ENCODE assay signal across 1 cellular context in genomic region chr1:54080598-54081049, GRCh38.
TF ChIP-seq lines count a peak whose summit lies in the region.

No MANE protein-coding gene starts in this region.

TF ChIP-seq in HepG2, 621 proteins besides CTCF, POLR2A, EP300 and RAD21 (continued from another document and continues in another):
- TF ChIP-seq ZNF614 (CRISPR knock-in tag; IDR thresholded peaks at IDR 0.05; ENCODE audit: borderline replicate concordance), result peak; percentile 58
- TF ChIP-seq ZNF383 (CRISPR knock-in tag; IDR thresholded peaks at IDR 0.05; ENCODE audit: borderline replicate concordance), result no peak
- no peak for TF ChIP-seq PRDM15 (CRISPR knock-in tag; IDR thresholded peaks at IDR 0.05)
- TF ChIP-seq SRSF4 (IDR thresholded peaks at IDR 0.05; ENCODE audit: low read depth, low read length, poor library complexity, severe bottlenecking), result no peak
- peak; percentile 75 for TF ChIP-seq SKIL (CRISPR knock-in tag; IDR thresholded peaks at IDR 0.05; ENCODE audit: borderline replicate concordance)
- TF ChIP-seq NR3C1 (CRISPR knock-in tag; IDR thresholded peaks at IDR 0.05), result no peak
- peak; percentile 68; the same call in 1 of the 2 replicates for TF ChIP-seq ZNF747 (CRISPR knock-in tag; IDR thresholded peaks at IDR 0.05; ENCODE audit: borderline replicate concordance)
- no peak for TF ChIP-seq ZNF879 (CRISPR knock-in tag; IDR thresholded peaks at IDR 0.05)
- no peak for TF ChIP-seq PRPF4 (IDR thresholded peaks at IDR 0.05; ENCODE audit: low read depth, low read length, poor library complexity, severe bottlenecking)
- TF ChIP-seq ZNF737 (CRISPR knock-in tag; IDR thresholded peaks at IDR 0.05; ENCODE audit: borderline replicate concordance), result no peak
- no peak for TF ChIP-seq PRDM10 (CRISPR knock-in tag; IDR thresholded peaks at IDR 0.05; ENCODE audit: low read depth)
- peak; percentile 86 for TF ChIP-seq MED1 (CRISPR knock-in tag; IDR thresholded peaks at IDR 0.05)
- peak; percentile 93 for TF ChIP-seq ELF3 (CRISPR knock-in tag; IDR thresholded peaks at IDR 0.05)
- TF ChIP-seq HMG20A (CRISPR knock-in tag; IDR thresholded peaks at IDR 0.05; ENCODE audit: borderline replicate concordance), result peak; percentile 77; the same call in 1 of the 2 replicates
- peak; percentile 46; the same call in 1 of the 2 replicates for TF ChIP-seq ZNF264 (CRISPR knock-in tag; IDR thresholded peaks at IDR 0.05)
- TF ChIP-seq NKX3-1 (CRISPR knock-in tag; IDR thresholded peaks at IDR 0.05), result no peak
- no peak for TF ChIP-seq HHEX (CRISPR knock-in tag; IDR thresholded peaks at IDR 0.05)
- TF ChIP-seq ZNF296 (CRISPR knock-in tag; conservative IDR thresholded peaks at IDR 0.05), result no peak
- no peak for TF ChIP-seq ZNF7 (CRISPR knock-in tag; IDR thresholded peaks at IDR 0.05)
- no peak for TF ChIP-seq ZNF225 (CRISPR knock-in tag; IDR thresholded peaks at IDR 0.05)
- no peak; the same call in 1 of the 2 replicates for TF ChIP-seq NCOR1 (IDR thresholded peaks at IDR 0.05; ENCODE audit: borderline replicate concordance, low read length)
- TF ChIP-seq PRDM4 (CRISPR knock-in tag; IDR thresholded peaks at IDR 0.05; ENCODE audit: borderline replicate concordance), result no peak
- no peak for TF ChIP-seq ZC3H4 (CRISPR knock-in tag; IDR thresholded peaks at IDR 0.05; ENCODE audit: borderline replicate concordance)
- no peak for TF ChIP-seq ZBTB42 (CRISPR knock-in tag; IDR thresholded peaks at IDR 0.05)
- TF ChIP-seq PBX3 (CRISPR knock-in tag; IDR thresholded peaks at IDR 0.05; ENCODE audit: borderline replicate concordance), result no peak
- no peak for TF ChIP-seq REL (CRISPR knock-in tag; conservative IDR thresholded peaks at IDR 0.05)
- peak; percentile 20; the same call in 1 of the 2 replicates for TF ChIP-seq ZBED4 (CRISPR knock-in tag; IDR thresholded peaks at IDR 0.05; ENCODE audit: borderline replicate concordance)
- no peak for TF ChIP-seq ZFAT (CRISPR knock-in tag; conservative IDR thresholded peaks at IDR 0.05)
- peak; percentile 80; the same call in 1 of the 2 replicates for TF ChIP-seq THRA (CRISPR knock-in tag; IDR thresholded peaks at IDR 0.05; ENCODE audit: borderline replicate concordance)
- TF ChIP-seq KLF16 (CRISPR knock-in tag; IDR thresholded peaks at IDR 0.05), result no peak
- no peak for TF ChIP-seq MIER3 (CRISPR knock-in tag; IDR thresholded peaks at IDR 0.05; ENCODE audit: borderline replicate concordance)
- 0 out of 2 replicates have a peak, but pooled peaks have one; percentile 35 for TF ChIP-seq CCDC6 (CRISPR knock-in tag; IDR thresholded peaks at IDR 0.05)
- no peak for TF ChIP-seq ZNF317 (CRISPR knock-in tag; IDR thresholded peaks at IDR 0.05)
- TF ChIP-seq PTBP1 (IDR thresholded peaks at IDR 0.05; ENCODE audit: low read depth, low read length, poor library complexity, severe bottlenecking), result no peak
- no peak for TF ChIP-seq IRX3 (CRISPR knock-in tag; IDR thresholded peaks at IDR 0.05; ENCODE audit: borderline replicate concordance, low read depth)
- peak; percentile 58 for TF ChIP-seq TBX2 (CRISPR knock-in tag; IDR thresholded peaks at IDR 0.05; ENCODE audit: borderline replicate concordance)
- TF ChIP-seq ZNF629 (CRISPR knock-in tag; conservative IDR thresholded peaks at IDR 0.05), result no peak
- TF ChIP-seq FLYWCH1 (CRISPR knock-in tag; IDR thresholded peaks at IDR 0.05), result no peak
- no peak for TF ChIP-seq BATF2 (CRISPR knock-in tag; IDR thresholded peaks at IDR 0.05)
- TF ChIP-seq MAZ (IDR thresholded peaks at IDR 0.05; ENCODE audit: borderline replicate concordance, low read depth, low read length), result no peak
- no peak for TF ChIP-seq MAZ (CRISPR knock-in tag; IDR thresholded peaks at IDR 0.05; ENCODE audit: low read depth)
- TF ChIP-seq SALL2 (CRISPR knock-in tag; IDR thresholded peaks at IDR 0.05), result no peak
- no peak for TF ChIP-seq TBX3 (IDR thresholded peaks at IDR 0.05; ENCODE audit: borderline replicate concordance)
- TF ChIP-seq NCOA1 (CRISPR knock-in tag; IDR thresholded peaks at IDR 0.05), result no peak; the same call in 1 of the 2 replicates
- peak; percentile 43; the same call in 1 of the 2 replicates for TF ChIP-seq RXRA (CRISPR knock-in tag; IDR thresholded peaks at IDR 0.05)
- TF ChIP-seq ZNF143 (CRISPR knock-in tag; IDR thresholded peaks at IDR 0.05), result no peak
